1 cellular context compared by ENCODE assay signal in the genomic region with DNA sequence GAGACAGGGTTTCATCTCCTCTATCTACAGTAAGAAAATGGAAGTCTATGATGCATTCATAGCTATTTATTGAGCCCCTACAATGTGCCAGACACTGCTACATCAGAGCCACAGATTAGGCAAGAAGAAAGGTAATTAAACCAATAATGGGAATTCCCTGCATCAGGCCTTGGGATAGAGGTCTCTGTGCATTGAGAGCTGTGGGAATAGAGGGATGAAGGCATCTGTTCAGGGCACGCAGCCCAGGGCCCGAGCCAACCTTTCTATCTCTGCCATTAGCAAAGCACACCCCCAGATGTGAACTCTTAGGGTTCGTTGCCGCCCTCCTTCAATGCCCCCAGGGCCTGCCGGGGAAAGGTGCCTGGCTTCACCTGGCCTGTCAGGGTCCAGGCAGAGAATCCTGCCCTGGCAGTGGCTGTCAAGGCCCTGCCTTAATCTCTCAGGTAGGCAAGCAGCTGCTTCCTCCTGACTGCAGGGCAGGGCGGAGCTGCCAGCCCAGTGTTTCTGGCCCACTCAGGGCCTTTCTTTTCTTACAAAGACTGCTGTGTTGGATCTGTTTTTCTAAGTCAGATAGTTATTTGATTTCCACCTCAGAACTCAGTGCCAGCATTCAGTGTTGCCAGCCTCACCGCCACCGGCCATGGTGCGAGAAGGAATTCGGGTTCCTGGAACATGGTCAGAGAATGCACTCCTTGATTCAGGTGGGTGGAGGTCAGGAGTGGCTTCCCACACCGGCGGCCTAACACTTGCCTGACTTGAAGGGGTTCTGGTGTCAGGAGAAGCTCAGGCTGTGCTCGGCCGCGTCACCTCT.
TF ChIP-seq lines count a peak whose summit lies in the region.

No MANE protein-coding gene starts in this region.

TF ChIP-seq in HEK293, 187 proteins besides CTCF, POLR2A, EP300 and RAD21:
- TF ChIP-seq, protein P1, sequence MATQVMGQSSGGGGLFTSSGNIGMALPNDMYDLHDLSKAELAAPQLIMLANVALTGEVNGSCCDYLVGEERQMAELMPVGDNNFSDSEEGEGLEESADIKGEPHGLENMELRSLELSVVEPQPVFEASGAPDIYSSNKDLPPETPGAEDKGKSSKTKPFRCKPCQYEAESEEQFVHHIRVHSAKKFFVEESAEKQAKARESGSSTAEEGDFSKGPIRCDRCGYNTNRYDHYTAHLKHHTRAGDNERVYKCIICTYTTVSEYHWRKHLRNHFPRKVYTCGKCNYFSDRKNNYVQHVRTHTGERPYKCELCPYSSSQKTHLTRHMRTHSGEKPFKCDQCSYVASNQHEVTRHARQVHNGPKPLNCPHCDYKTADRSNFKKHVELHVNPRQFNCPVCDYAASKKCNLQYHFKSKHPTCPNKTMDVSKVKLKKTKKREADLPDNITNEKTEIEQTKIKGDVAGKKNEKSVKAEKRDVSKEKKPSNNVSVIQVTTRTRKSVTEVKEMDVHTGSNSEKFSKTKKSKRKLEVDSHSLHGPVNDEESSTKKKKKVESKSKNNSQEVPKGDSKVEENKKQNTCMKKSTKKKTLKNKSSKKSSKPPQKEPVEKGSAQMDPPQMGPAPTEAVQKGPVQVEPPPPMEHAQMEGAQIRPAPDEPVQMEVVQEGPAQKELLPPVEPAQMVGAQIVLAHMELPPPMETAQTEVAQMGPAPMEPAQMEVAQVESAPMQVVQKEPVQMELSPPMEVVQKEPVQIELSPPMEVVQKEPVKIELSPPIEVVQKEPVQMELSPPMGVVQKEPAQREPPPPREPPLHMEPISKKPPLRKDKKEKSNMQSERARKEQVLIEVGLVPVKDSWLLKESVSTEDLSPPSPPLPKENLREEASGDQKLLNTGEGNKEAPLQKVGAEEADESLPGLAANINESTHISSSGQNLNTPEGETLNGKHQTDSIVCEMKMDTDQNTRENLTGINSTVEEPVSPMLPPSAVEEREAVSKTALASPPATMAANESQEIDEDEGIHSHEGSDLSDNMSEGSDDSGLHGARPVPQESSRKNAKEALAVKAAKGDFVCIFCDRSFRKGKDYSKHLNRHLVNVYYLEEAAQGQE (tag by site-specific recombination; IDR thresholded peaks at IDR 0.05), result no peak
- TF ChIP-seq ZNF558 (tag by site-specific recombination; IDR thresholded peaks at IDR 0.05) (no peak), ZNF140 (tag by site-specific recombination; IDR thresholded peaks at IDR 0.05) (no peak), ZBTB17 (tag by site-specific recombination; IDR thresholded peaks at IDR 0.05) (peak; percentile 51)
- TF ChIP-seq, protein P2, sequence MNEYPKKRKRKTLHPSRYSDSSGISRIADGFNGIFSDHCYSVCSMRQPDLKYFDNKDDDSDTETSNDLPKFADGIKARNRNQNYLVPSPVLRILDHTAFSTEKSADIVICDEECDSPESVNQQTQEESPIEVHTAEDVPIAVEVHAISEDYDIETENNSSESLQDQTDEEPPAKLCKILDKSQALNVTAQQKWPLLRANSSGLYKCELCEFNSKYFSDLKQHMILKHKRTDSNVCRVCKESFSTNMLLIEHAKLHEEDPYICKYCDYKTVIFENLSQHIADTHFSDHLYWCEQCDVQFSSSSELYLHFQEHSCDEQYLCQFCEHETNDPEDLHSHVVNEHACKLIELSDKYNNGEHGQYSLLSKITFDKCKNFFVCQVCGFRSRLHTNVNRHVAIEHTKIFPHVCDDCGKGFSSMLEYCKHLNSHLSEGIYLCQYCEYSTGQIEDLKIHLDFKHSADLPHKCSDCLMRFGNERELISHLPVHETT (tag by site-specific recombination; IDR thresholded peaks at IDR 0.05), result no peak
